1 cellular context compared by ENCODE assay signal in the genomic region with DNA sequence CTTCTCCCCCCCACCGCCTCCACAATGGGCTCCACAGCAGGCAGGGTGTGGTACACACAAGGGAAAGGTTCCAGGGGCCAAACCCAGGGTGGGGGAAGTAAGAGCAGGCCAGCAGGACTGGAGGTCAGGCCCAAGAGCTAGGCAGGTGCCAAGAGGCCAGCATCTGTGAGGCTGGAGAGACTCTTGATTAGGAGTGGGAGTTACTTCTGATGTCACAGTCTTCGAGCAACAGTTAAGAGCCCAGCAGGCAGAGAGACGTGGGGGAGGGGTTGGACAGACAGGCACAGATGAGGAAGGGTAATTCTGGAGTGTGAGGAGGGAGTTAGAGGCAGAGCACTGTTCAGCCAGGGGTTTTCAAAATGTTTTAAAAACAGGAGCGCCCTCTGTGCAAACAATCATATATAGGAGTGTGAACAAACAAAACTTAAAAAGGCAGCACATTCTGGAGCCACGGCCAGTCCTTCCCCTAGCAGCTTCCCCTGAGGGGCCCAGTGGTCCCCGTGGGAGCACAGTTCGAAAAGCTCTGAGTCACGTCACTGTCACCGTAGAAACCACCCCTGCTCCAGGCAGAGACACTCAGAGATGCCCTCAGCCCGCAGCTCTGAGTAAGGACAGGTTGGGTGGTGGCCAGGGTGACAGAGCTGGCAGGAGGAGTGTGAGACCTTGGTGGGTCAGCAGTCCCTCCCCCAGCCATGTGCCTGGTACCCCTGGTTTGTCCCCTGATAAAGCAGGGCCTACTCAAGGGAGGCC.
TF ChIP-seq lines count a peak whose summit lies in the region.

No MANE protein-coding gene starts in this region.

TF ChIP-seq in K562, 482 proteins besides CTCF, POLR2A, EP300 and RAD21 (continued from another document):
- TF ChIP-seq, protein P1, sequence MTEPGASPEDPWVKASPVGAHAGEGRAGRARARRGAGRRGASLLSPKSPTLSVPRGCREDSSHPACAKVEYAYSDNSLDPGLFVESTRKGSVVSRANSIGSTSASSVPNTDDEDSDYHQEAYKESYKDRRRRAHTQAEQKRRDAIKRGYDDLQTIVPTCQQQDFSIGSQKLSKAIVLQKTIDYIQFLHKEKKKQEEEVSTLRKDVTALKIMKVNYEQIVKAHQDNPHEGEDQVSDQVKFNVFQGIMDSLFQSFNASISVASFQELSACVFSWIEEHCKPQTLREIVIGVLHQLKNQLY (CRISPR knock-in tag; conservative IDR thresholded peaks at IDR 0.05): no peak
- TF ChIP-seq CREM (IDR thresholded peaks at IDR 0.05; ENCODE audit: low read depth) (peak; percentile 84), PCBP1 (IDR thresholded peaks at IDR 0.05; ENCODE audit: low read depth, low read length, poor library complexity, severe bottlenecking) (no peak), MTA2 (IDR thresholded peaks at IDR 0.05; ENCODE audit: low read depth) (peak; percentile 26; the same call in 1 of the 2 replicates), RUNX1 (IDR thresholded peaks at IDR 0.05; ENCODE audit: low read depth) (no peak), XRCC5 (IDR thresholded peaks at IDR 0.05; ENCODE audit: low read depth, low read length) (no peak), BMI1 (IDR thresholded peaks at IDR 0.05; ENCODE audit: low read length) (no peak), BRD4 (IDR thresholded peaks at IDR 0.05) (0 out of 2 replicates have a peak, but pooled peaks have one; percentile 9), IRF2 (CRISPR knock-in tag; IDR thresholded peaks at IDR 0.05) (no peak), ZNF354B (CRISPR knock-in tag; IDR thresholded peaks at IDR 0.05) (no peak), TBL1XR1 (IDR thresholded peaks at IDR 0.05; ENCODE audit: low read length in 2 of 2) (peak in 1 of 2 experiments; percentile 25; a peak in 1 of 4 replicates), E2F3 (CRISPR knock-in tag; IDR thresholded peaks at IDR 0.05) (0 out of 2 replicates have a peak, but pooled peaks have one; percentile 12), SRSF7 (optimal IDR thresholded peaks at IDR 0.05; ENCODE audit: low read depth, low read length) (no peak), KAT2B (IDR thresholded peaks at IDR 0.05; ENCODE audit: low read depth, low read length) (no peak), ATF7 (IDR thresholded peaks at IDR 0.05) (peak; percentile 80), ZFPM2 (CRISPR knock-in tag; IDR thresholded peaks at IDR 0.05) (no peak), MAZ (CRISPR knock-in tag; conservative IDR thresholded peaks at IDR 0.05 in 1 of 2, IDR thresholded peaks at IDR 0.05 in 1 of 2) (peak in 1 of 2 experiments; percentile 13; a peak in 2 of 4 replicates), PRMT5 (CRISPR knock-in tag; IDR thresholded peaks at IDR 0.05) (no peak), FOXK2 (conservative IDR thresholded peaks at IDR 0.05 in 1 of 2, IDR thresholded peaks at IDR 0.05 in 1 of 2; ENCODE audit: low read depth in 2 of 2) (0 out of 4 replicates have a peak, but pooled peaks of 1 of the 2 experiments have one; percentile 16), MAFF (IDR thresholded peaks at IDR 0.05; ENCODE audit: low read length) (no peak), TRIM24 (IDR thresholded peaks at IDR 0.05) (peak; percentile 59 to 74; a peak in 3 of 4 replicates), CBX3 (IDR thresholded peaks at IDR 0.05; ENCODE audit: borderline replicate concordance in 1 of 2, low read length in 2 of 2) (no peak; a peak in 1 of 3 replicates), ARHGAP35 (IDR thresholded peaks at IDR 0.05; ENCODE audit: partially characterized antibody) (no peak), RB1 (IDR thresholded peaks at IDR 0.05; ENCODE audit: low read depth) (no peak), SRSF3 (IDR thresholded peaks at IDR 0.05; ENCODE audit: insufficient read depth, low read length) (no peak), PHTF2 (CRISPR knock-in tag; IDR thresholded peaks at IDR 0.05) (no peak), NCOA6 (IDR thresholded peaks at IDR 0.05) (no peak), ZSCAN29 (IDR thresholded peaks at IDR 0.05) (no peak), FOXA1 (IDR thresholded peaks at IDR 0.05; ENCODE audit: borderline replicate concordance) (no peak), TFAM (CRISPR knock-in tag; conservative IDR thresholded peaks at IDR 0.05) (no peak), TARDBP (IDR thresholded peaks at IDR 0.05) (no peak), EP400 (IDR thresholded peaks at IDR 0.05) (no peak), CHCHD3 (CRISPR knock-in tag; IDR thresholded peaks at IDR 0.05) (no peak), NCOA1 (IDR thresholded peaks at IDR 0.05; ENCODE audit: low read depth) (no peak), SMAD3 (CRISPR knock-in tag; conservative IDR thresholded peaks at IDR 0.05) (no peak)
- TF ChIP-seq, protein P2, sequence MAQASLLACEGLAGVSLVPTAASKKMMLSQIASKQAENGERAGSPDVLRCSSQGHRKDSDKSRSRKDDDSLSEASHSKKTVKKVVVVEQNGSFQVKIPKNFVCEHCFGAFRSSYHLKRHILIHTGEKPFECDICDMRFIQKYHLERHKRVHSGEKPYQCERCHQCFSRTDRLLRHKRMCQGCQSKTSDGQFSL (CRISPR knock-in tag; IDR thresholded peaks at IDR 0.05): peak; percentile 80
- TF ChIP-seq, protein P2 (tag; IDR thresholded peaks at IDR 0.05): no peak
- TF ChIP-seq, protein P3, sequence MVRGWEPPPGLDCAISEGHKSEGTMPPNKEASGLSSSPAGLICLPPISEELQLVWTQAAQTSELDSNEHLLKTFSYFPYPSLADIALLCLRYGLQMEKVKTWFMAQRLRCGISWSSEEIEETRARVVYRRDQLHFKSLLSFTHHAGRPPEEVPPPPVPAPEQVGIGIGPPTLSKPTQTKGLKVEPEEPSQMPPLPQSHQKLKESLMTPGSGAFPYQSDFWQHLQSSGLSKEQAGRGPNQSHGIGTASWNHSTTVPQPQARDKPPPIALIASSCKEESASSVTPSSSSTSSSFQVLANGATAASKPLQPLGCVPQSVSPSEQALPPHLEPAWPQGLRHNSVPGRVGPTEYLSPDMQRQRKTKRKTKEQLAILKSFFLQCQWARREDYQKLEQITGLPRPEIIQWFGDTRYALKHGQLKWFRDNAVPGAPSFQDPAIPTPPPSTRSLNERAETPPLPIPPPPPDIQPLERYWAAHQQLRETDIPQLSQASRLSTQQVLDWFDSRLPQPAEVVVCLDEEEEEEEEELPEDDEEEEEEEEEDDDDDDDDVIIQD (CRISPR knock-in tag; IDR thresholded peaks at IDR 0.05): 0 out of 2 replicates have a peak, but pooled peaks have one; percentile 70
- TF ChIP-seq, protein P4, sequence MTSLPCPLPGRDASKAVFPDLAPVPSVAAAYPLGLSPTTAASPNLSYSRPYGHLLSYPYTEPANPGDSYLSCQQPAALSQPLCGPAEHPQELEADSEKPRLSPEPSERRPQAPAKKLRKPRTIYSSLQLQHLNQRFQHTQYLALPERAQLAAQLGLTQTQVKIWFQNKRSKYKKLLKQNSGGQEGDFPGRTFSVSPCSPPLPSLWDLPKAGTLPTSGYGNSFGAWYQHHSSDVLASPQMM (CRISPR knock-in tag; IDR thresholded peaks at IDR 0.05): no peak
- TF ChIP-seq, protein P5, sequence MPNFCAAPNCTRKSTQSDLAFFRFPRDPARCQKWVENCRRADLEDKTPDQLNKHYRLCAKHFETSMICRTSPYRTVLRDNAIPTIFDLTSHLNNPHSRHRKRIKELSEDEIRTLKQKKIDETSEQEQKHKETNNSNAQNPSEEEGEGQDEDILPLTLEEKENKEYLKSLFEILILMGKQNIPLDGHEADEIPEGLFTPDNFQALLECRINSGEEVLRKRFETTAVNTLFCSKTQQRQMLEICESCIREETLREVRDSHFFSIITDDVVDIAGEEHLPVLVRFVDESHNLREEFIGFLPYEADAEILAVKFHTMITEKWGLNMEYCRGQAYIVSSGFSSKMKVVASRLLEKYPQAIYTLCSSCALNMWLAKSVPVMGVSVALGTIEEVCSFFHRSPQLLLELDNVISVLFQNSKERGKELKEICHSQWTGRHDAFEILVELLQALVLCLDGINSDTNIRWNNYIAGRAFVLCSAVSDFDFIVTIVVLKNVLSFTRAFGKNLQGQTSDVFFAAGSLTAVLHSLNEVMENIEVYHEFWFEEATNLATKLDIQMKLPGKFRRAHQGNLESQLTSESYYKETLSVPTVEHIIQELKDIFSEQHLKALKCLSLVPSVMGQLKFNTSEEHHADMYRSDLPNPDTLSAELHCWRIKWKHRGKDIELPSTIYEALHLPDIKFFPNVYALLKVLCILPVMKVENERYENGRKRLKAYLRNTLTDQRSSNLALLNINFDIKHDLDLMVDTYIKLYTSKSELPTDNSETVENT (CRISPR knock-in tag; IDR thresholded peaks at IDR 0.05): no peak
- TF ChIP-seq, protein P6, sequence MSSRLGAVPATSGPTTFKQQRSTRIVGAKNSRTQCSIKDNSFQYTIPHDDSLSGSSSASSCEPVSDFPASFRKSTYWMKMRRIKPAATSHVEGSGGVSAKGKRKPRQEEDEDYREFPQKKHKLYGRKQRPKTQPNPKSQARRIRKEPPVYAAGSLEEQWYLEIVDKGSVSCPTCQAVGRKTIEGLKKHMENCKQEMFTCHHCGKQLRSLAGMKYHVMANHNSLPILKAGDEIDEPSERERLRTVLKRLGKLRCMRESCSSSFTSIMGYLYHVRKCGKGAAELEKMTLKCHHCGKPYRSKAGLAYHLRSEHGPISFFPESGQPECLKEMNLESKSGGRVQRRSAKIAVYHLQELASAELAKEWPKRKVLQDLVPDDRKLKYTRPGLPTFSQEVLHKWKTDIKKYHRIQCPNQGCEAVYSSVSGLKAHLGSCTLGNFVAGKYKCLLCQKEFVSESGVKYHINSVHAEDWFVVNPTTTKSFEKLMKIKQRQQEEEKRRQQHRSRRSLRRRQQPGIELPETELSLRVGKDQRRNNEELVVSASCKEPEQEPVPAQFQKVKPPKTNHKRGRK (tag; IDR thresholded peaks at IDR 0.05): no peak
- TF ChIP-seq, protein P7, sequence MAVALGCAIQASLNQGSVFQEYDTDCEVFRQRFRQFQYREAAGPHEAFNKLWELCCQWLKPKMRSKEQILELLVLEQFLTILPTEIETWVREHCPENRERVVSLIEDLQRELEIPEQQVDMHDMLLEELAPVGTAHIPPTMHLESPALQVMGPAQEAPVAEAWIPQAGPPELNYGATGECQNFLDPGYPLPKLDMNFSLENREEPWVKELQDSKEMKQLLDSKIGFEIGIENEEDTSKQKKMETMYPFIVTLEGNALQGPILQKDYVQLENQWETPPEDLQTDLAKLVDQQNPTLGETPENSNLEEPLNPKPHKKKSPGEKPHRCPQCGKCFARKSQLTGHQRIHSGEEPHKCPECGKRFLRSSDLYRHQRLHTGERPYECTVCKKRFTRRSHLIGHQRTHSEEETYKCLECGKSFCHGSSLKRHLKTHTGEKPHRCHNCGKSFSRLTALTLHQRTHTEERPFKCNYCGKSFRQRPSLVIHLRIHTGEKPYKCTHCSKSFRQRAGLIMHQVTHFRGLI (CRISPR knock-in tag; IDR thresholded peaks at IDR 0.05): no peak
- TF ChIP-seq, protein P8, sequence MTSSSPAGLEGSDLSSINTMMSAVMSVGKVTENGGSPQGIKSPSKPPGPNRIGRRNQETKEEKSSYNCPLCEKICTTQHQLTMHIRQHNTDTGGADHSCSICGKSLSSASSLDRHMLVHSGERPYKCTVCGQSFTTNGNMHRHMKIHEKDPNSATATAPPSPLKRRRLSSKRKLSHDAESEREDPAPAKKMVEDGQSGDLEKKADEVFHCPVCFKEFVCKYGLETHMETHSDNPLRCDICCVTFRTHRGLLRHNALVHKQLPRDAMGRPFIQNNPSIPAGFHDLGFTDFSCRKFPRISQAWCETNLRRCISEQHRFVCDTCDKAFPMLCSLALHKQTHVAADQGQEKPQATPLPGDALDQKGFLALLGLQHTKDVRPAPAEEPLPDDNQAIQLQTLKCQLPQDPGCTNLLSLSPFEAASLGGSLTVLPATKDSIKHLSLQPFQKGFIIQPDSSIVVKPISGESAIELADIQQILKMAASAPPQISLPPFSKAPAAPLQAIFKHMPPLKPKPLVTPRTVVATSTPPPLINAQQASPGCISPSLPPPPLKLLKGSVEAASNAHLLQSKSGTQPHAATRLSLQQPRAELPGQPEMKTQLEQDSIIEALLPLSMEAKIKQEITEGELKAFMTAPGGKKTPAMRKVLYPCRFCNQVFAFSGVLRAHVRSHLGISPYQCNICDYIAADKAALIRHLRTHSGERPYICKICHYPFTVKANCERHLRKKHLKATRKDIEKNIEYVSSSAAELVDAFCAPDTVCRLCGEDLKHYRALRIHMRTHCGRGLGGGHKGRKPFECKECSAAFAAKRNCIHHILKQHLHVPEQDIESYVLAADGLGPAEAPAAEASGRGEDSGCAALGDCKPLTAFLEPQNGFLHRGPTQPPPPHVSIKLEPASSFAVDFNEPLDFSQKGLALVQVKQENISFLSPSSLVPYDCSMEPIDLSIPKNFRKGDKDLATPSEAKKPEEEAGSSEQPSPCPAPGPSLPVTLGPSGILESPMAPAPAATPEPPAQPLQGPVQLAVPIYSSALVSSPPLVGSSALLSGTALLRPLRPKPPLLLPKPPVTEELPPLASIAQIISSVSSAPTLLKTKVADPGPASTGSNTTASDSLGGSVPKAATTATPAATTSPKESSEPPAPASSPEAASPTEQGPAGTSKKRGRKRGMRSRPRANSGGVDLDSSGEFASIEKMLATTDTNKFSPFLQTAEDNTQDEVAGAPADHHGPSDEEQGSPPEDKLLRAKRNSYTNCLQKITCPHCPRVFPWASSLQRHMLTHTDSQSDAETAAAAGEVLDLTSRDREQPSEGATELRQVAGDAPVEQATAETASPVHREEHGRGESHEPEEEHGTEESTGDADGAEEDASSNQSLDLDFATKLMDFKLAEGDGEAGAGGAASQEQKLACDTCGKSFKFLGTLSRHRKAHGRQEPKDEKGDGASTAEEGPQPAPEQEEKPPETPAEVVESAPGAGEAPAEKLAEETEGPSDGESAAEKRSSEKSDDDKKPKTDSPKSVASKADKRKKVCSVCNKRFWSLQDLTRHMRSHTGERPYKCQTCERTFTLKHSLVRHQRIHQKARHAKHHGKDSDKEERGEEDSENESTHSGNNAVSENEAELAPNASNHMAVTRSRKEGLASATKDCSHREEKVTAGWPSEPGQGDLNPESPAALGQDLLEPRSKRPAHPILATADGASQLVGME (CRISPR knock-in tag; IDR thresholded peaks at IDR 0.05): 0 out of 2 replicates have a peak, but pooled peaks have one; percentile 39
- TF ChIP-seq, protein P9, sequence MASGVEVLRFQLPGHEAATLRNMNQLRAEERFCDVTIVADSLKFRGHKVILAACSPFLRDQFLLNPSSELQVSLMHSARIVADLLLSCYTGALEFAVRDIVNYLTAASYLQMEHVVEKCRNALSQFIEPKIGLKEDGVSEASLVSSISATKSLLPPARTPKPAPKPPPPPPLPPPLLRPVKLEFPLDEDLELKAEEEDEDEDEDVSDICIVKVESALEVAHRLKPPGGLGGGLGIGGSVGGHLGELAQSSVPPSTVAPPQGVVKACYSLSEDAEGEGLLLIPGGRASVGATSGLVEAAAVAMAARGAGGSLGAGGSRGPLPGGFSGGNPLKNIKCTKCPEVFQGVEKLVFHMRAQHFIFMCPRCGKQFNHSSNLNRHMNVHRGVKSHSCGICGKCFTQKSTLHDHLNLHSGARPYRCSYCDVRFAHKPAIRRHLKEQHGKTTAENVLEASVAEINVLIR (CRISPR knock-in tag; IDR thresholded peaks at IDR 0.05): 0 out of 2 replicates have a peak, but pooled peaks have one; percentile 45
